ENCODE assay signal across 1 cellular context in the genomic region with DNA sequence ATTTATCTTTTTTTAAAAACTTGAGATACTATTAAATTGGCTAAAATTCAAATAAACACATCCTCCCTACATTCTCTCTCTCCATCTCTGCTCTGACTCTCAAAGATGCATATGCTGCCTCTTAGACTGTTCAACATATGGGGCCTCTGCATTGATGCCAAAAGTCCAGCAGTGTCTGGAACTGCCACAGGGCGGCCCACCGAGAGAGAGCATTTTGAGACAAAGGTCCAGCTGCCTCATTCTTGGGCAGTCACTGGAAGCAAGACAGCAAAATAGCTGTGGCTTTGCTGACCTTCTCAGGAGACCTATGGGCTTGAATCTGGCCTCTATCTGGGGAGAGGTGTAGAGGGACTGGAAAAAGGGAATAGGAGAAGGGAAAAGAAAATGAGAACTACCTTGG.
TF ChIP-seq lines count a peak whose summit lies in the region.

No MANE protein-coding gene starts in this region.

TF ChIP-seq in HepG2, 621 proteins besides CTCF, POLR2A, EP300 and RAD21 (continued from another document):
- TF ChIP-seq ZNF781 (CRISPR knock-in tag; IDR thresholded peaks at IDR 0.05; ENCODE audit: borderline replicate concordance, not compliant biosample characterization): no peak
- TF ChIP-seq, protein P1, sequence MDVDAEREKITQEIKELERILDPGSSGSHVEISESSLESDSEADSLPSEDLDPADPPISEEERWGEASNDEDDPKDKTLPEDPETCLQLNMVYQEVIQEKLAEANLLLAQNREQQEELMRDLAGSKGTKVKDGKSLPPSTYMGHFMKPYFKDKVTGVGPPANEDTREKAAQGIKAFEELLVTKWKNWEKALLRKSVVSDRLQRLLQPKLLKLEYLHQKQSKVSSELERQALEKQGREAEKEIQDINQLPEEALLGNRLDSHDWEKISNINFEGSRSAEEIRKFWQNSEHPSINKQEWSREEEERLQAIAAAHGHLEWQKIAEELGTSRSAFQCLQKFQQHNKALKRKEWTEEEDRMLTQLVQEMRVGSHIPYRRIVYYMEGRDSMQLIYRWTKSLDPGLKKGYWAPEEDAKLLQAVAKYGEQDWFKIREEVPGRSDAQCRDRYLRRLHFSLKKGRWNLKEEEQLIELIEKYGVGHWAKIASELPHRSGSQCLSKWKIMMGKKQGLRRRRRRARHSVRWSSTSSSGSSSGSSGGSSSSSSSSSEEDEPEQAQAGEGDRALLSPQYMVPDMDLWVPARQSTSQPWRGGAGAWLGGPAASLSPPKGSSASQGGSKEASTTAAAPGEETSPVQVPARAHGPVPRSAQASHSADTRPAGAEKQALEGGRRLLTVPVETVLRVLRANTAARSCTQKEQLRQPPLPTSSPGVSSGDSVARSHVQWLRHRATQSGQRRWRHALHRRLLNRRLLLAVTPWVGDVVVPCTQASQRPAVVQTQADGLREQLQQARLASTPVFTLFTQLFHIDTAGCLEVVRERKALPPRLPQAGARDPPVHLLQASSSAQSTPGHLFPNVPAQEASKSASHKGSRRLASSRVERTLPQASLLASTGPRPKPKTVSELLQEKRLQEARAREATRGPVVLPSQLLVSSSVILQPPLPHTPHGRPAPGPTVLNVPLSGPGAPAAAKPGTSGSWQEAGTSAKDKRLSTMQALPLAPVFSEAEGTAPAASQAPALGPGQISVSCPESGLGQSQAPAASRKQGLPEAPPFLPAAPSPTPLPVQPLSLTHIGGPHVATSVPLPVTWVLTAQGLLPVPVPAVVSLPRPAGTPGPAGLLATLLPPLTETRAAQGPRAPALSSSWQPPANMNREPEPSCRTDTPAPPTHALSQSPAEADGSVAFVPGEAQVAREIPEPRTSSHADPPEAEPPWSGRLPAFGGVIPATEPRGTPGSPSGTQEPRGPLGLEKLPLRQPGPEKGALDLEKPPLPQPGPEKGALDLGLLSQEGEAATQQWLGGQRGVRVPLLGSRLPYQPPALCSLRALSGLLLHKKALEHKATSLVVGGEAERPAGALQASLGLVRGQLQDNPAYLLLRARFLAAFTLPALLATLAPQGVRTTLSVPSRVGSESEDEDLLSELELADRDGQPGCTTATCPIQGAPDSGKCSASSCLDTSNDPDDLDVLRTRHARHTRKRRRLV (CRISPR knock-in tag; IDR thresholded peaks at IDR 0.05): no peak
- peak; percentile 32 for TF ChIP-seq STAG1 (CRISPR knock-in tag; IDR thresholded peaks at IDR 0.05)
- TF ChIP-seq SMC3 (IDR thresholded peaks at IDR 0.05; ENCODE audit: low read length): peak; percentile 53; the same call in 1 of the 2 replicates
- TF ChIP-seq TEAD3 (CRISPR knock-in tag; optimal IDR thresholded peaks at IDR 0.05; ENCODE audit: borderline replicate concordance): no peak
- TF ChIP-seq, protein P2, sequence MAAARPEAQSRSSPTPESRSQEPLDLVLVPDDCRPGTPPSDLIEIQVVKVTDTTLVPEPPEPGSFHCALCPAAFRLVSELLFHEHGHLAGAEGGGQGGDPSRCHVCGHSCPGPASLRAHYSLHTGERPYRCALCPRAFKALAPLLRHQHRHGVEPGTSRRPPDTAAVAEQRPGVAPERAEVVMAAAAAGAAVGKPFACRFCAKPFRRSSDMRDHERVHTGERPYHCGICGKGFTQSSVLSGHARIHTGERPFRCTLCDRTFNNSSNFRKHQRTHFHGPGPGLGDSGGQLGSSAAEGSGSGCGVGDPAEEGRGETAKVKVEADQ (CRISPR knock-in tag; IDR thresholded peaks at IDR 0.05; ENCODE audit: borderline replicate concordance): no peak
- TF ChIP-seq, protein P3, sequence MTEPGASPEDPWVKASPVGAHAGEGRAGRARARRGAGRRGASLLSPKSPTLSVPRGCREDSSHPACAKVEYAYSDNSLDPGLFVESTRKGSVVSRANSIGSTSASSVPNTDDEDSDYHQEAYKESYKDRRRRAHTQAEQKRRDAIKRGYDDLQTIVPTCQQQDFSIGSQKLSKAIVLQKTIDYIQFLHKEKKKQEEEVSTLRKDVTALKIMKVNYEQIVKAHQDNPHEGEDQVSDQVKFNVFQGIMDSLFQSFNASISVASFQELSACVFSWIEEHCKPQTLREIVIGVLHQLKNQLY (CRISPR knock-in tag; IDR thresholded peaks at IDR 0.05): no peak
